Comparison of ENCODE assay signal across 8 cellular contexts in genomic region chr22:29553391-29554224, GRCh38. TPM values are rescaled to one million over a fixed set of nuclear protein-coding genes. Genes with fewer than 3 reads are reported as not detected.
DNase-seq lines count a peak whose midpoint lies in the region; ATAC-seq and TF ChIP-seq lines count a peak whose summit lies in the region.

TSS of gene THOC5 (minus strand) at chr22:29553757. CDS start at chr22:29549147, 4,610 bp downstream.

- H3K27ac ChIP-seq in SK-N-MC (peak within 1 kb of the TSS; percentile 91), gastroesophageal sphincter (peak within 1 kb of the TSS; percentile 21 to 87 (median 86))

- peak within 1 kb of the TSS; percentile 97 for H3K9ac ChIP-seq in SK-N-MC (ENCODE audit: insufficient read length)

- peak within 1 kb of the TSS; percentile 99 for H3K4me3 ChIP-seq in NB4 (ENCODE audit: low read depth, low read length)
- peak within 1 kb of the TSS; percentile 98 for H3K4me3 ChIP-seq in SK-N-MC
- H3K4me3 ChIP-seq in gastroesophageal sphincter, result peak within 1 kb of the TSS; percentile 46 to 84

- POLR2A ChIA-PET in GM10248 (lab: Yijun Ruan, JAX), result interaction anchor here (0.6 to 0.7 kb wide), 5 partner anchors 8 to 1660 kb away, joined by 3 to 8 read pairs (median 4); no protein-coding TSS in a partner anchor

- peaks cover 31% of the 10 kb centered on the region for H3K4me1 Mint-ChIP-seq in activated naive CD4-positive, alpha-beta T cell treated with anti-CD3 and anti-CD28 coated beads, Interleukin-2, amount 10 ng/mL, durations not matched to agents 7 days and 5 days

- DNase-seq in GM10248 (ENCODE audit: extremely low spot score), result peak; percentile 96
- peak; percentile 97 for DNase-seq in NB4 (ENCODE audit: low read depth)
- DNase-seq in SK-N-MC (ENCODE audit: low read depth, low spot score), result peak; percentile 51
- DNase-seq in activated naive CD4-positive, alpha-beta T cell treated with anti-CD3 and anti-CD28 coated beads, Interleukin-2, amount 10 ng/mL, durations not matched to agents 7 days and 5 days, result peak; percentile 94
- DNase-seq in non-pigmented ciliary epithelial cell (ENCODE audit: low read depth), result peak; percentile 83
- peak; percentile 98 for DNase-seq in superior temporal gyrus (ENCODE audit: extremely low spot score)

- no peaks in the 10 kb centered on the region for H3K9me3 ChIP-seq in SK-N-MC (ENCODE audit: low read depth, low read length)
- no peaks in the 10 kb centered on the region for H3K9me3 ChIP-seq in gastroesophageal sphincter

- peaks cover 0 to 20% (median 9%) of the 10 kb centered on the region in 3 donors for H3K4me1 ChIP-seq in gastroesophageal sphincter

- H3K4me3 Mint-ChIP-seq in activated naive CD4-positive, alpha-beta T cell treated with anti-CD3 and anti-CD28 coated beads, Interleukin-2, amount 10 ng/mL, durations not matched to agents 7 days and 5 days, result peak within 1 kb of the TSS; percentile 96

- no peaks in the 10 kb centered on the region for H3K27me3 ChIP-seq in gastroesophageal sphincter

- peak; percentile 82 for TF ChIP-seq CTCF in GM10248 (IDR thresholded peaks at IDR 0.05; ENCODE audit: control extremely low read depth, extremely low read depth, low read depth, missing control alignments)
- peak; percentile 63 for TF ChIP-seq CTCF in NB4 (IDR thresholded peaks at IDR 0.05; ENCODE audit: low read depth, low read length)
- TF ChIP-seq CTCF in gastroesophageal sphincter (IDR thresholded peaks at IDR 0.05), result peak in 3 of 4 experiments; percentile 34 to 84 (median 66)

- H3K27ac Mint-ChIP-seq in activated naive CD4-positive, alpha-beta T cell treated with anti-CD3 and anti-CD28 coated beads, Interleukin-2, amount 10 ng/mL, durations not matched to agents 7 days and 5 days, result peak within 1 kb of the TSS; percentile 90

- ATAC-seq in HG02571 (IDR thresholded peaks at IDR 0.05; ENCODE audit: unreplicated experiment), result peak; percentile 89
- ATAC-seq in gastroesophageal sphincter, result peak; percentile 100

- TF ChIP-seq POLR2A in NB4 (IDR thresholded peaks at IDR 0.05; ENCODE audit: extremely low read depth, insufficient read length), result peak; percentile 53
- TF ChIP-seq POLR2A in gastroesophageal sphincter (IDR thresholded peaks at IDR 0.05), result peak; percentile 40 to 42

- no peaks in the 10 kb centered on the region for H3K27me3 Mint-ChIP-seq in activated naive CD4-positive, alpha-beta T cell treated with anti-CD3 and anti-CD28 coated beads, Interleukin-2, amount 10 ng/mL, durations not matched to agents 7 days and 5 days

- CTCF ChIA-PET in GM10248 (lab: Yijun Ruan, JAX), result interaction anchor here (0.7 to 3.2 kb wide), 13 partner anchors 11 to 199 kb away, joined by 3 to 13 read pairs (median 3); no protein-coding TSS in a partner anchor
- CTCF ChIA-PET in activated naive CD4-positive, alpha-beta T cell treated with anti-CD3 and anti-CD28 coated beads, Interleukin-2, amount 10 ng/mL, durations not matched to agents 7 days and 5 days (lab: Charles Lee), result interaction anchor here (0.5 to 1.4 kb wide), 3 partner anchors 12 to 423 kb away, joined by 3 to 5 read pairs (median 4); no protein-coding TSS in a partner anchor

- H3K9me3 Mint-ChIP-seq in activated naive CD4-positive, alpha-beta T cell treated with anti-CD3 and anti-CD28 coated beads, Interleukin-2, amount 10 ng/mL, durations not matched to agents 7 days and 5 days, result no peaks in the 10 kb centered on the region

- peaks cover 35% of the 10 kb centered on the region for H3K36me3 Mint-ChIP-seq in activated naive CD4-positive, alpha-beta T cell treated with anti-CD3 and anti-CD28 coated beads, Interleukin-2, amount 10 ng/mL, durations not matched to agents 7 days and 5 days

- peaks cover 27% of the 10 kb centered on the region for H3K36me3 ChIP-seq in SK-N-MC (ENCODE audit: insufficient read depth, low read length)
- peaks cover 0 to 54% of the 10 kb centered on the region in 2 donors for H3K36me3 ChIP-seq in gastroesophageal sphincter

- 0 to 1% methylated on average over 3 to 21 of the region's 43 CpGs for WGBS in gastroesophageal sphincter (ENCODE audit: low coverage in 1 of 2), 2 donors

- TF ChIP-seq EP300 in gastroesophageal sphincter (IDR thresholded peaks at IDR 0.05), result no peak

RNA-seq across cellular contexts. Expression of gene THOC5, which starts in this region (rescaled TPM):
- total RNA-seq in gastroesophageal sphincter, result 10 to 100 TPM; 46.0 to 91.4 (median 58.2) TPM

Comparison
In these comparisons a context has a peak if more than half of its experiments do, and no peak if none do; other contexts are left out.
1. Peak in every context shown above with its lines: DNase-seq, ATAC-seq, H3K4me3 ChIP-seq and H3K27ac ChIP-seq.